ENCODE assay signal across 24 cellular contexts in the genomic region with DNA sequence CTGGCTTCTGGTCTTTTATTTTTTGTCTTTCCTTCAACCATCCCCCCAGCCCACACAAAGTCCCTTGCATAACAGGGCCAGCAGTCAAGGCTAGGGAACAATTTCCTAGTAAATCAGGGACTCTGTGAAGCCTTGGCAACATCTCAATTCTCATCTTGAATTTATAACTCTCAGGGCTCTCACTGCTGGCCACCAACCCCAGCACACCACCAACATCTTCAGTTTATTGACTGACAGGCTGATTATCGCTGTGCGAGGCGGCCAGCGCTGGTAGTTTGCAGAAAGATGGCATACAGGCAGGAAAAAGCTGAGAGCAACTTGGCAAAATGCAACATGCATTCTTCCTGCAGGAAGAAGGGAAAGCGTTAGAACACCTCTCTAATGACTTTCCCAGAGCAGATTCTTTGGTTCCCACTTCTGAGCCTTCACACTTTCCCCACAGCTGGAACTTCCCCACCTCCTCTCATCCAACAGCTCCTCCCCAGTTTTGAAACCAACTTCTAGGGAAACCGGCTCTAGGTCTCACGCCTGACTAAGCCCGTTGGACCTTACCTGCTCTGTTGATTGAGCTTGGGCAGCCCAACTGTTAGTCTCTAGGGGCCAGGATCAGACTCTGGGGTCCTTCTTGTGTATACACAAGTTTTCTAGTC. TPM values are rescaled to one million over a fixed set of nuclear protein-coding genes. Genes with fewer than 3 reads are reported as not detected.
DNase-seq lines count a peak whose midpoint lies in the region; ATAC-seq and TF ChIP-seq lines count a peak whose summit lies in the region.
"Had no signal": no experiment of that assay in that cellular context is flagged by ENCODE, and none has a peak within 500 bp of the region (broad histone marks: within the 10 kb centered on the region; RNA-seq: fewer than 3 reads in every experiment).

No MANE protein-coding gene starts in this region.

- H3K27ac ChIP-seq in endodermal cell (ENCODE audit: low read depth, low read length) (no peak overlapping the region), mesendoderm (ENCODE audit: low read depth, low read length) (no peak overlapping the region), tibial artery (peak overlapping the region; percentile 74), thyroid gland (peak overlapping the region in 1 of 3 donors; percentile 43)
- H3K27ac ChIP-seq: brain microvascular endothelial cell, colonic mucosa, SK-N-MC had no signal

- no peak overlapping the region for H2BK120ac ChIP-seq in mesendoderm (ENCODE audit: low read depth, low read length)

- H3K9me3 ChIP-seq in endodermal cell (ENCODE audit: control insufficient read depth, low read length) (no peaks in the 10 kb centered on the region), tibial artery (no peaks in the 10 kb centered on the region), thyroid gland (no peaks in the 10 kb centered on the region)
- H3K9me3 ChIP-seq: colonic mucosa, upper lobe of left lung had no signal

- no peaks in the 10 kb centered on the region for H3K79me1 ChIP-seq in mesendoderm (ENCODE audit: low read length)

- H3K36me3 Mint-ChIP-seq in activated CD4-positive, alpha-beta T cell treated with anti-CD3 and anti-CD28 coated beads, Interleukin-2, amount 10 ng/mL, durations not matched to agents 24 days and 14 days (ENCODE audit: low read depth), result no peaks in the 10 kb centered on the region
- no peaks in the 10 kb centered on the region for H3K36me3 Mint-ChIP-seq in endodermal cell (ENCODE audit: low read depth)
- H3K36me3 Mint-ChIP-seq: activated CD8-positive, alpha-beta memory T cell treated with anti-CD3 and anti-CD28 coated beads, Interleukin-2, amount 10 ng/mL, durations not matched to agents 7 days and 5 days; activated naive CD4-positive, alpha-beta T cell treated with anti-CD3 and anti-CD28 coated beads, Interleukin-2, amount 50 U/mL, for 72 hours had no signal

- H3K4me1 ChIP-seq in endodermal cell (ENCODE audit: control insufficient read depth, insufficient read depth, low read length) (peaks cover 12% of the 10 kb centered on the region), mesendoderm (ENCODE audit: control insufficient read depth, low read depth, low read length) (peaks cover 11% of the 10 kb centered on the region), tibial artery (peaks cover 0 to 28% (median 23%) of the 10 kb centered on the region in 4 donors), thyroid gland (peaks cover 12 to 33% of the 10 kb centered on the region in 2 donors)
- H3K4me1 ChIP-seq: colonic mucosa had no signal

- H3K9me3 Mint-ChIP-seq in activated CD4-positive, alpha-beta T cell treated with anti-CD3 and anti-CD28 coated beads, Interleukin-2, amount 10 ng/mL, durations not matched to agents 24 days and 14 days, result no peaks in the 10 kb centered on the region
- no peaks in the 10 kb centered on the region for H3K9me3 Mint-ChIP-seq in endodermal cell
- H3K9me3 Mint-ChIP-seq: activated naive CD4-positive, alpha-beta T cell treated with anti-CD3 and anti-CD28 coated beads, Interleukin-2, amount 50 U/mL, for 72 hours; GM23338; stimulated activated naive CD8-positive, alpha-beta T cell treated with anti-CD3 and anti-CD28 coated beads, Interleukin-15, amount 100 ng/mL, for 72 hours had no signal

- intact Hi-C loops in activated CD4-positive, alpha-beta T cell treated with anti-CD3 and anti-CD28 coated beads, Interleukin-2, amount 10 ng/mL, durations not matched to agents 24 days and 14 days (cut with micrococcal nuclease), result no loop called here
- intact Hi-C loops in tibial artery (cut with DNase I; ENCODE audit: low total_unique reads), result no loop called here
- intact Hi-C loops in thyroid gland (cut with DNase I), result no loop called here

- peak overlapping the region; percentile 56 for H3K56ac ChIP-seq in mesendoderm (ENCODE audit: low read length)

- H4K5ac ChIP-seq in mesendoderm (ENCODE audit: low read length), result no peak overlapping the region

- H3K36me3 ChIP-seq in endodermal cell (ENCODE audit: control insufficient read depth, insufficient read depth, low read length) (no peaks in the 10 kb centered on the region), mesendoderm (ENCODE audit: control insufficient read depth, insufficient read depth, low read length) (no peaks in the 10 kb centered on the region), tibial artery (no peaks in the 10 kb centered on the region), thyroid gland (no peaks in the 10 kb centered on the region)
- H3K36me3 ChIP-seq: brain microvascular endothelial cell, colonic mucosa, upper lobe of left lung had no signal

- H3K18ac ChIP-seq in mesendoderm (ENCODE audit: low read length), result no peak overlapping the region

- H3K4me3 Mint-ChIP-seq in activated CD4-positive, alpha-beta T cell treated with anti-CD3 and anti-CD28 coated beads, Interleukin-2, amount 10 ng/mL, durations not matched to agents 24 days and 14 days, result no peak overlapping the region
- no peak overlapping the region for H3K4me3 Mint-ChIP-seq in endodermal cell
- H3K4me3 Mint-ChIP-seq: activated CD8-positive, alpha-beta memory T cell treated with anti-CD3 and anti-CD28 coated beads, Interleukin-2, amount 10 ng/mL, durations not matched to agents 7 days and 5 days; GM23338; neural crest cell; stimulated activated naive CD8-positive, alpha-beta T cell treated with anti-CD3 and anti-CD28 coated beads, Interleukin-15, amount 100 ng/mL, for 72 hours had no signal

- H2BK15ac ChIP-seq in mesendoderm (replicated peaks; ENCODE audit: low read depth), result no peak overlapping the region

- H3K27me3 ChIP-seq in endodermal cell (ENCODE audit: control insufficient read depth, insufficient read depth, low read length, poor library complexity, severe bottlenecking) (no peaks in the 10 kb centered on the region), mesendoderm (ENCODE audit: insufficient read depth, low read length, poor library complexity) (no peaks in the 10 kb centered on the region), tibial artery (no peaks in the 10 kb centered on the region), thyroid gland (no peaks in the 10 kb centered on the region)
- H3K27me3 ChIP-seq: brain microvascular endothelial cell, colonic mucosa, upper lobe of left lung had no signal

- no peak for DNase-seq in activated CD4-positive, alpha-beta T cell treated with anti-CD3 and anti-CD28 coated beads, Interleukin-2, amount 10 ng/mL, durations not matched to agents 24 days and 14 days
- no peak for DNase-seq in activated CD4-positive, alpha-beta T cell treated with anti-CD3 and anti-CD28 coated beads for 1 hour
- DNase-seq in endodermal cell (peak; percentile 70), mesendoderm (peak; percentile 65), tibial artery (peak in 1 of 2 donors; percentile 67), thyroid gland (no peak)
- DNase-seq: 8988T; activated CD4-positive, alpha-beta T cell treated with anti-CD3 and anti-CD28 coated beads, Interleukin-2, amount 50 U/mL, for 1 hour; activated CD8-positive, alpha-beta memory T cell treated with anti-CD3 and anti-CD28 coated beads, Interleukin-2, amount 10 ng/mL, durations not matched to agents 7 days and 5 days; AML-193; brain microvascular endothelial cell; colonic mucosa; NCI-H510A treated with DMSO at 0.1 percent for 48 hours; stimulated activated CD4-positive, alpha-beta T cell treated with anti-CD3 and anti-CD28 coated beads, Interleukin-15, amount 100 ng/mL, for 24 hours; stimulated activated naive CD8-positive, alpha-beta T cell treated with anti-CD3 and anti-CD28 coated beads, Interleukin-15, amount 100 ng/mL, for 72 hours; T-helper 2 cell; upper lobe of left lung had no signal

- peak overlapping the region; percentile 38 for H3K27ac Mint-ChIP-seq in activated CD4-positive, alpha-beta T cell treated with anti-CD3 and anti-CD28 coated beads, Interleukin-2, amount 10 ng/mL, durations not matched to agents 24 days and 14 days
- H3K27ac Mint-ChIP-seq in endodermal cell, result no peak overlapping the region
- H3K27ac Mint-ChIP-seq: activated CD8-positive, alpha-beta memory T cell treated with anti-CD3 and anti-CD28 coated beads, Interleukin-2, amount 10 ng/mL, durations not matched to agents 7 days and 5 days; GM23338; stimulated activated naive CD8-positive, alpha-beta T cell treated with anti-CD3 and anti-CD28 coated beads, Interleukin-15, amount 100 ng/mL, for 72 hours had no signal

- no peak overlapping the region for H3K23ac ChIP-seq in mesendoderm (ENCODE audit: low read length)

- no peaks in the 10 kb centered on the region for H3K27me3 Mint-ChIP-seq in activated CD4-positive, alpha-beta T cell treated with anti-CD3 and anti-CD28 coated beads, Interleukin-2, amount 10 ng/mL, durations not matched to agents 24 days and 14 days
- peaks cover 16% of the 10 kb centered on the region for H3K27me3 Mint-ChIP-seq in endodermal cell (ENCODE audit: insufficient read depth)
- H3K27me3 Mint-ChIP-seq: activated CD8-positive, alpha-beta memory T cell treated with anti-CD3 and anti-CD28 coated beads, Interleukin-2, amount 10 ng/mL, durations not matched to agents 7 days and 5 days; stimulated activated naive CD8-positive, alpha-beta T cell treated with anti-CD3 and anti-CD28 coated beads, Interleukin-15, amount 100 ng/mL, for 72 hours had no signal

- H4K8ac ChIP-seq in mesendoderm (ENCODE audit: low read depth, low read length), result no peak overlapping the region

- no peak overlapping the region for H3K4ac ChIP-seq in mesendoderm (ENCODE audit: low read depth, low read length)

- TF ChIP-seq CTCF in endodermal cell (conservative IDR thresholded peaks at IDR 0.05) (no peak), tibial artery (IDR thresholded peaks at IDR 0.05) (no peak), thyroid gland (IDR thresholded peaks at IDR 0.05) (no peak)

- no peak overlapping the region for H2BK5ac ChIP-seq in mesendoderm (ENCODE audit: low read length)

- no peak for ATAC-seq in HG03045 (IDR thresholded peaks at IDR 0.05; ENCODE audit: unreplicated experiment)
- ATAC-seq in GM18861 (IDR thresholded peaks at IDR 0.05; ENCODE audit: unreplicated experiment), result no peak
- ATAC-seq: activated CD8-positive, alpha-beta memory T cell treated with anti-CD3 and anti-CD28 coated beads, Interleukin-2, amount 10 ng/mL, durations not matched to agents 7 days and 5 days; activated naive CD4-positive, alpha-beta T cell treated with anti-CD3 and anti-CD28 coated beads, Interleukin-2, amount 50 U/mL, for 72 hours; GM23338; stimulated activated naive CD8-positive, alpha-beta T cell treated with anti-CD3 and anti-CD28 coated beads, Interleukin-15, amount 100 ng/mL, for 72 hours had no signal

- H3K4me1 Mint-ChIP-seq in activated CD4-positive, alpha-beta T cell treated with anti-CD3 and anti-CD28 coated beads, Interleukin-2, amount 10 ng/mL, durations not matched to agents 24 days and 14 days, result peaks cover 24% of the 10 kb centered on the region
- peaks cover 37% of the 10 kb centered on the region for H3K4me1 Mint-ChIP-seq in endodermal cell

- H3K4me3 ChIP-seq in endodermal cell (ENCODE audit: low read length) (no peak overlapping the region), mesendoderm (ENCODE audit: low read length) (no peak overlapping the region), tibial artery (no peak overlapping the region), thyroid gland (replicated peaks in 1 of 3) (no peak overlapping the region)
- H3K4me3 ChIP-seq: colonic mucosa, GM23338, lung, SK-N-MC, upper lobe of left lung had no signal

- H3K9ac ChIP-seq in endodermal cell (ENCODE audit: extremely low read depth, low read length, poor library complexity, severe bottlenecking), result no peak overlapping the region
- H3K9ac ChIP-seq in mesendoderm (ENCODE audit: low read length), result no peak overlapping the region

- 89 to 100% methylated on average over 2 to 8 of the region's 8 CpGs for WGBS in endodermal cell (ENCODE audit: insufficient coverage in 1 of 2, insufficient read length in 1 of 2), 2 experiments
- WGBS in mesendoderm (ENCODE audit: extremely low coverage, insufficient coverage, low lambda C conversion rate), result no CpG with 5 or more reads among the region's 8 CpGs
- 74 to 76% methylated on average over 8 of the region's 8 CpGs for WGBS in thyroid gland, 2 donors

- H2AK5ac ChIP-seq in mesendoderm (ENCODE audit: low read length), result no peak overlapping the region

- TF ChIP-seq POLR2A in thyroid gland (IDR thresholded peaks at IDR 0.05), result no peak

- H3K4me2 ChIP-seq in mesendoderm (ENCODE audit: low read length), result no peak overlapping the region
- H3K4me2 ChIP-seq: GM23338 had no signal

- no peaks in the 10 kb centered on the region for H3K79me2 ChIP-seq in mesendoderm (ENCODE audit: control insufficient read depth, insufficient read depth, low read length)

RNA-seq across cellular contexts. Expression of gene CSF1, which starts 26.3 kb away (rescaled TPM):
- 190 and 193 TPM in 2 replicates for total RNA-seq in activated CD4-positive, alpha-beta T cell treated with anti-CD3 and anti-CD28 coated beads, Interleukin-2, amount 10 ng/mL, durations not matched to agents 24 days and 14 days
- total RNA-seq in endodermal cell (1 to 10 TPM; 1.0 to 2.1 TPM), thyroid gland (100 to 1,000 TPM in 1 of 4 donors, 10 to 100 TPM in 3; 33.5 to 127 (median 62.3) TPM)
- polyA plus RNA-seq in endodermal cell (2013, experiment 1 of 2), result 8.3 TPM
- 7.3 TPM for polyA plus RNA-seq in endodermal cell (2013, experiment 2 of 2)
- 2.3 TPM for polyA plus RNA-seq in mesendoderm (2013, experiment 1 of 2)
- 2.0 TPM for polyA plus RNA-seq in mesendoderm (2013, experiment 2 of 2)

Comparison
In these comparisons a context has a peak if more than half of its experiments do, and no peak if none do; other contexts are left out.
1. DNase-seq: peak in endodermal cell (single experiment) and mesendoderm (single experiment); none in activated CD4-positive, alpha-beta T cell treated with anti-CD3 and anti-CD28 coated beads, Interleukin-2, amount 10 ng/mL, durations not matched to agents 24 days and 14 days (single experiment), activated CD4-positive, alpha-beta T cell treated with anti-CD3 and anti-CD28 coated beads for 1 hour (single experiment) and thyroid gland (0 of 2).
2. H3K27ac ChIP-seq: peak in tibial artery (2 of 2); none in endodermal cell (single experiment) and mesendoderm (single experiment).
3. RNA of gene CSF1, which starts 26.3 kb away (total RNA-seq): 190 to 193 TPM in activated CD4-positive, alpha-beta T cell treated with anti-CD3 and anti-CD28 coated beads, Interleukin-2, amount 10 ng/mL, durations not matched to agents 24 days and 14 days and 33.5 to 127 TPM in thyroid gland; 1.0 to 2.1 TPM in endodermal cell; every median in the first group is over 10 times any median in the second.